ENCODE assay signal across 19 cellular contexts in the genomic region with DNA sequence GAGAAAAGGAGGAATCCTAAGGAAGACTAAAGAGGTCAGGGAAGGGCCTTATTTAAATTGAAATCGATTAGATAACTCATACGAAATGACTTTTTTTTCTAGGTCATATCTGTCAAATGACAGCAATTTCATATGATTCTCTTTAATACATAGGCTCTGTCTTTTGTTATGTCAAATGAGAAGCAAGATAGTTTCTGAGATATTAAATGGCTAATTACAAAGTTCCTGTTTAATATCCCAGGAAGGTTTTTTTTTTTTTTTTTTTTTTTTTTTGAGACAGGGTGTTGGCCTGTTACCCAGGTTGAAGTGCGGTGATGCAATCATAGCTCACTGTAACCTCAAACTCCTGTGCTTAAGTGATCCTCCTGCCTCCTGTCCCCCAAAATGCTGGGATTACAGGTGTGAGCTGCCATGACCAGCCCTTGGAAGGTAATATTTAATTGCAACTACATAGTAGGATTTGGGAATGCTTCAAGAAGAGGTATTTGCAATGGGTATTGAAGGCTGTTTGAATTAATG.
"Had no signal": no experiment of that assay in that cellular context is flagged by ENCODE, and none has a peak within 500 bp of the region (broad histone marks: within the 10 kb centered on the region; RNA-seq: fewer than 3 reads in every experiment).

No MANE protein-coding gene starts in this region.

- H3K36me3 Mint-ChIP-seq: activated naive CD4-positive, alpha-beta T cell treated with anti-CD3 and anti-CD28 coated beads, Interleukin-2, amount 10 ng/mL, durations not matched to agents 7 days and 5 days; immature natural killer cell had no signal

- H3K27me3 ChIP-seq: gastrocnemius medialis, stomach, upper lobe of left lung had no signal

- H3K4me1 Mint-ChIP-seq: activated naive CD4-positive, alpha-beta T cell treated with anti-CD3 and anti-CD28 coated beads, Interleukin-2, amount 10 ng/mL, durations not matched to agents 7 days and 5 days; activated naive CD8-positive, alpha-beta T cell treated with anti-CD3 and anti-CD28 coated beads, Interleukin-2, amount 50 U/mL, for 24 hours; immature natural killer cell; nephron progenitor cell had no signal

- H3K9me3 ChIP-seq: gastrocnemius medialis, stomach, upper lobe of left lung had no signal

- H3K4me3 ChIP-seq: gastrocnemius medialis, stomach, upper lobe of left lung had no signal

- H3K36me3 ChIP-seq: gastrocnemius medialis, stomach, upper lobe of left lung had no signal

- H3K27ac Mint-ChIP-seq: activated naive CD4-positive, alpha-beta T cell treated with anti-CD3 and anti-CD28 coated beads, Interleukin-2, amount 10 ng/mL, durations not matched to agents 7 days and 5 days; activated naive CD8-positive, alpha-beta T cell treated with anti-CD3 and anti-CD28 coated beads, Interleukin-2, amount 50 U/mL, for 24 hours; immature natural killer cell; nephron progenitor cell had no signal

- DNase-seq: activated CD4-positive, alpha-beta T cell treated with anti-CD3 and anti-CD28 coated beads, Interleukin-2, amount 50 U/mL, for 1 hour; activated CD4-positive, CD25-positive, alpha-beta regulatory T cell treated with anti-CD3 and anti-CD28 coated beads, Interleukin-2, amount 50 U/mL, for 72 hours; activated CD8-positive, alpha-beta memory T cell treated with anti-CD3 and anti-CD28 coated beads for 24 hours; activated CD8-positive, alpha-beta memory T cell treated with anti-CD3 and anti-CD28 coated beads, Interleukin-2, amount 50 U/mL, for 48 hours; activated effector memory CD4-positive, alpha-beta T cell treated with Interleukin-2 at 50 U/mL for 16 hours; activated naive CD4-positive, alpha-beta T cell treated with anti-CD3 and anti-CD28 coated beads, Interleukin-2, amount 10 ng/mL, durations not matched to agents 7 days and 5 days; activated naive CD8-positive, alpha-beta T cell treated with anti-CD3 and anti-CD28 coated beads, Interleukin-2, amount 50 U/mL, for 24 hours; activated T-cell treated with anti-CD3 and anti-CD28 coated beads, Interleukin-2, amount 50 U/mL, for 48 hours; aorta; effector CD4-positive, alpha-beta T cell; gastrocnemius medialis; immature natural killer cell; midbrain; nephron progenitor cell; retina; stimulated activated CD4-positive, alpha-beta T cell treated with anti-CD3 and anti-CD28 coated beads, Interleukin-2, amount 100 ng/mL, for 48 hours; stomach had no signal

- H3K9me3 Mint-ChIP-seq: activated naive CD8-positive, alpha-beta T cell treated with anti-CD3 and anti-CD28 coated beads, Interleukin-2, amount 50 U/mL, for 24 hours had no signal

- H3K4me3 Mint-ChIP-seq: activated naive CD4-positive, alpha-beta T cell treated with anti-CD3 and anti-CD28 coated beads, Interleukin-2, amount 10 ng/mL, durations not matched to agents 7 days and 5 days; activated naive CD8-positive, alpha-beta T cell treated with anti-CD3 and anti-CD28 coated beads, Interleukin-2, amount 50 U/mL, for 24 hours; immature natural killer cell; nephron progenitor cell had no signal

- H3K27me3 Mint-ChIP-seq: activated naive CD8-positive, alpha-beta T cell treated with anti-CD3 and anti-CD28 coated beads, Interleukin-2, amount 50 U/mL, for 24 hours had no signal

- ATAC-seq: activated naive CD8-positive, alpha-beta T cell treated with anti-CD3 and anti-CD28 coated beads, Interleukin-2, amount 50 U/mL, for 24 hours; esophagus mucosa had no signal
